Comparison of ENCODE assay signal across 19 cellular contexts in the genomic region with DNA sequence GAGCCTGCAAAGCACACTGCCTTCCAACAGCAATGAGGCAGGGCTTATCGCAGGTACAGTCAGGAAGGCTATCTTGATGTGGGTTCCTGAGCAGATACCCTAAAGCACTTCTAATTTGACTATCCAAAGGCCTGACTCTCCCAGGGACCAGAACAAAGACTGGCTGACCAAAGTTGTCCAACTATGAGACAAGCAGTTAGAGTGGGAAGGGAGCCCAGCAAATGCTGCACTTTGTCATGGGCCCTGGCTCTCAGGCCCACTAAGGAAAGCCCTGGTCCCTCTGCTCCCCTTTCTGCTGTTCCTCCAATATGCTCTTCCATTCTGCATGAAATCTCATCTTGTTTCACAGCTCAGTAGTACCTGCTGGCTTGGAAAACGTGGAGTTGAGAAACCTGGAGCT.
DNase-seq lines count a peak whose midpoint lies in the region; ATAC-seq and TF ChIP-seq lines count a peak whose summit lies in the region.
"Had no signal": no experiment of that assay in that cellular context is flagged by ENCODE, and none has a peak within 500 bp of the region (broad histone marks: within the 10 kb centered on the region; RNA-seq: fewer than 3 reads in every experiment).

No MANE protein-coding gene starts in this region.

- peaks cover 0 to 19% (median 2%) of the 10 kb centered on the region in 12 donors for H3K4me1 ChIP-seq in heart left ventricle
- H3K4me1 ChIP-seq in right cardiac atrium (ENCODE audit: control insufficient read depth, insufficient read depth, low read length): peaks cover 3% of the 10 kb centered on the region
- H3K4me1 ChIP-seq in aorta (ENCODE audit: control insufficient read depth in 1 of 2, insufficient read depth in 2 of 2, low read length in 2 of 2): peaks cover 0 to 12% of the 10 kb centered on the region in 2 donors
- H3K4me1 ChIP-seq: A549 had no signal

- H3K27ac ChIP-seq in heart left ventricle (peak overlapping the region in 4 of 12 donors; percentile 35 to 56 (median 50)), right cardiac atrium (ENCODE audit: low read length) (no peak overlapping the region), aorta (ENCODE audit: low read depth in 1 of 2, low read length in 2 of 2) (peak overlapping the region; percentile 45 to 61)
- H3K27ac ChIP-seq: 22Rv1, A549, C4-2B had no signal

- WGBS in heart left ventricle, 4 donors: 61 to 74% (median 66%) methylated on average over 2 of the region's 2 CpGs
- WGBS in right cardiac atrium: 61% methylated on average over 2 of the region's 2 CpGs
- WGBS in aorta, 2 donors: 64 to 65% methylated on average over 2 of the region's 2 CpGs

- H3K9me3 Mint-ChIP-seq in activated naive CD4-positive, alpha-beta T cell treated with anti-CD3 and anti-CD28 coated beads, Interleukin-2, amount 50 U/mL, for 72 hours: no peaks in the 10 kb centered on the region
- H3K9me3 Mint-ChIP-seq: CD4-positive, alpha-beta T cell; GM23338 had no signal

- TF ChIP-seq POLR2A in heart left ventricle (IDR thresholded peaks at IDR 0.05): no peak

- peak; percentile 71 for ATAC-seq in Right ventricle myocardium inferior
- peak; percentile 24 to 52 (median 48) for ATAC-seq in heart left ventricle
- ATAC-seq in right cardiac atrium: peak; percentile 52 to 64
- ATAC-seq in aorta (ENCODE audit: low FRiP score): peak; percentile 56
- ATAC-seq in activated naive CD4-positive, alpha-beta T cell treated with anti-CD3 and anti-CD28 coated beads, Interleukin-2, amount 50 U/mL, for 72 hours: no peak
- ATAC-seq in stimulated activated naive CD8-positive, alpha-beta T cell treated with anti-CD3 and anti-CD28 coated beads, Interleukin-15, Interleukin-2, amounts not matched to agents 100 U/mL and 50 U/mL, for 24 hours: no peak
- ATAC-seq: A549, GM23338, HCT116, HepG2 had no signal

- H3K36me3 ChIP-seq in heart left ventricle (no peaks in the 10 kb centered on the region), aorta (ENCODE audit: control insufficient read depth in 1 of 2, insufficient read depth in 2 of 2, low read length in 1 of 2) (no peaks in the 10 kb centered on the region)

- no peak overlapping the region for H3K27ac Mint-ChIP-seq in activated naive CD4-positive, alpha-beta T cell treated with anti-CD3 and anti-CD28 coated beads, Interleukin-2, amount 50 U/mL, for 72 hours
- H3K27ac Mint-ChIP-seq: CD4-positive, alpha-beta T cell; GM23338 had no signal

- DNase-seq in Right ventricle myocardium inferior (ENCODE audit: missing footprints) (no peak), cardiac septum (ENCODE audit: low spot score) (no peak), heart left ventricle (peak in 1 of 5 donors; percentile 29), right cardiac atrium (peak in 1 of 3 donors; percentile 60), aorta (no peak), medulla oblongata (ENCODE audit: extremely low spot score) (no peak)
- no peak for DNase-seq in activated naive CD4-positive, alpha-beta T cell treated with anti-CD3 and anti-CD28 coated beads, Interleukin-2, amount 50 U/mL, for 72 hours (ENCODE audit: low spot score in 2 of 2)
- DNase-seq in stimulated activated naive CD8-positive, alpha-beta T cell treated with anti-CD3 and anti-CD28 coated beads, Interleukin-15, Interleukin-2, amounts not matched to agents 100 U/mL and 50 U/mL, for 24 hours: no peak
- DNase-seq: AML-193; CD4-positive, alpha-beta T cell; DMS153; DMS79; GDM1 had no signal

- no peaks in the 10 kb centered on the region for H3K36me3 Mint-ChIP-seq in activated naive CD4-positive, alpha-beta T cell treated with anti-CD3 and anti-CD28 coated beads, Interleukin-2, amount 50 U/mL, for 72 hours

- intact Hi-C loops in Right ventricle myocardium inferior (cut with DNase I) (no loop called here), cardiac septum (cut with DNase I) (no loop called here), heart left ventricle (cut with DNase I) (no loop called here), right cardiac atrium (cut with DNase I) (no loop called here), aorta (cut with DNase I) (no loop called here)

- TF ChIP-seq CTCF in heart left ventricle (IDR thresholded peaks at IDR 0.05): no peak

- no peaks in the 10 kb centered on the region for H3K9me3 ChIP-seq in heart left ventricle
- H3K9me3 ChIP-seq in right cardiac atrium (ENCODE audit: control insufficient read depth, low read length): no peaks in the 10 kb centered on the region
- no peaks in the 10 kb centered on the region for H3K9me3 ChIP-seq in aorta (ENCODE audit: control insufficient read depth, low read length)
- H3K9me3 ChIP-seq: A549 had no signal

- H3K4me3 ChIP-seq in heart left ventricle (no peak overlapping the region), right cardiac atrium (ENCODE audit: low read length) (no peak overlapping the region), aorta (ENCODE audit: low read length in 2 of 2) (no peak overlapping the region)
- H3K4me3 ChIP-seq: A549, GM23338 had no signal

- H3K27me3 ChIP-seq in heart left ventricle (no peaks in the 10 kb centered on the region), right cardiac atrium (ENCODE audit: control insufficient read depth, insufficient read depth) (no peaks in the 10 kb centered on the region), aorta (ENCODE audit: control insufficient read depth in 1 of 2, insufficient read depth in 2 of 2, low read length in 1 of 2) (no peaks in the 10 kb centered on the region)

Comparison
In these comparisons a context has a peak if more than half of its experiments do, and no peak if none do; other contexts are left out.
1. ATAC-seq: peak in Right ventricle myocardium inferior (single experiment), heart left ventricle (4 of 4), right cardiac atrium (2 of 2) and aorta (single experiment); none in activated naive CD4-positive, alpha-beta T cell treated with anti-CD3 and anti-CD28 coated beads, Interleukin-2, amount 50 U/mL, for 72 hours (0 of 2) and stimulated activated naive CD8-positive, alpha-beta T cell treated with anti-CD3 and anti-CD28 coated beads, Interleukin-15, Interleukin-2, amounts not matched to agents 100 U/mL and 50 U/mL, for 24 hours (single experiment).